Comparison of ENCODE assay signal across 8 cellular contexts in genomic region chr7:28093617-28094232, GRCh38.
A peak's percentile ranks its signal among the peaks of the same experiment; 100 is the strongest.
DNase-seq lines count a peak whose midpoint lies in the region; ATAC-seq, FAIRE-seq and TF ChIP-seq lines count a peak whose summit lies in the region.

No MANE protein-coding gene starts in this region.

- POLR2A ChIA-PET in activated B cell treated with CpG ODN at 0.5 μM for 24 hours (lab: Charles Lee) = interaction anchor here (1.5 kb wide), 1 partner anchor 33 kb away, joined by 3 read pairs; no protein-coding TSS in a partner anchor
- POLR2A ChIA-PET in H1 (lab: Charles Lee; ENCODE audit: partially characterized antibody) = interaction anchor here (0.8 to 1.3 kb wide), 2 partner anchors 32 to 61 kb away, joined by 3 read pairs; no protein-coding TSS in a partner anchor

- H3K9me3 Mint-ChIP-seq in activated B cell treated with CpG ODN at 0.5 μM for 24 hours = peaks cover 4% of the 10 kb centered on the region
- no peaks in the 10 kb centered on the region for H3K9me3 Mint-ChIP-seq in stimulated activated naive CD8-positive, alpha-beta T cell treated with anti-CD3 and anti-CD28 coated beads, Interleukin-15, amount 100 ng/mL, for 72 hours

- H3K27ac ChIP-seq in H1 (ENCODE audit: low read depth, low read length) = no peak overlapping the region

- H4K5ac ChIP-seq in H1 (ENCODE audit: insufficient read length, low read depth, low read length) = no peak overlapping the region

- no peak overlapping the region for H3K23ac ChIP-seq in H1 (ENCODE audit: insufficient read length)

- CTCF ChIA-PET in activated B cell treated with CpG ODN at 0.5 μM for 24 hours (lab: Charles Lee) = interaction anchor here (1.2 to 1.5 kb wide), 5 partner anchors 19 to 900 kb away, joined by 3 to 5 read pairs (median 3); no protein-coding TSS in a partner anchor
- CTCF ChIA-PET in H1 (lab: Charles Lee; ENCODE audit: partially characterized antibody) = interaction anchor here (0.6 to 10.9 kb wide), 31 partner anchors 10 to 1320 kb away, joined by 3 to 181 read pairs (median 5); no protein-coding TSS in a partner anchor

- no peaks in the 10 kb centered on the region for H3K27me3 Mint-ChIP-seq in activated B cell treated with CpG ODN at 0.5 μM for 24 hours
- no peaks in the 10 kb centered on the region for H3K27me3 Mint-ChIP-seq in stimulated activated naive CD8-positive, alpha-beta T cell treated with anti-CD3 and anti-CD28 coated beads, Interleukin-15, amount 100 ng/mL, for 72 hours

- no peak overlapping the region for H2BK15ac ChIP-seq in H1 (ENCODE audit: low read length)

- H3K4me3 Mint-ChIP-seq in activated B cell treated with CpG ODN at 0.5 μM for 24 hours = no peak overlapping the region
- no peak overlapping the region for H3K4me3 Mint-ChIP-seq in stimulated activated naive CD8-positive, alpha-beta T cell treated with anti-CD3 and anti-CD28 coated beads, Interleukin-15, amount 100 ng/mL, for 72 hours

- H3K27me3 ChIP-seq in H1 (replicated peaks in 1 of 4; ENCODE audit: control insufficient read depth in 3 of 4, extremely low read depth in 1 of 4, insufficient read depth in 3 of 4, low read length in 3 of 4) = no peaks in the 10 kb centered on the region

- no peak overlapping the region for H3K4me2 ChIP-seq in H1 (ENCODE audit: insufficient read depth in 1 of 2, low read depth in 2 of 2, low read length in 2 of 2)

- H2BK12ac ChIP-seq in H1 (ENCODE audit: low read depth, low read length) = no peak overlapping the region

- peaks cover 58% of the 10 kb centered on the region for H3K4me1 Mint-ChIP-seq in activated B cell treated with CpG ODN at 0.5 μM for 24 hours
- H3K4me1 Mint-ChIP-seq in stimulated activated naive CD8-positive, alpha-beta T cell treated with anti-CD3 and anti-CD28 coated beads, Interleukin-15, amount 100 ng/mL, for 72 hours = peaks cover 46% of the 10 kb centered on the region

- H3K14ac ChIP-seq in H1 (ENCODE audit: insufficient read length) = no peak overlapping the region

- no peaks in the 10 kb centered on the region; a peak in 1 of 4 replicates for H3K79me2 ChIP-seq in H1 (ENCODE audit: control insufficient read depth in 1 of 2, insufficient read depth in 2 of 2, low read length in 2 of 2)

- no peak overlapping the region for H3K4ac ChIP-seq in H1 (replicated peaks; ENCODE audit: insufficient read length, low read depth, low read length)

- no peak overlapping the region for H2BK20ac ChIP-seq in H1 (ENCODE audit: low read length)

- H2BK5ac ChIP-seq in H1 (ENCODE audit: low read depth, low read length) = no peak overlapping the region

- DNase-seq in activated effector memory CD4-positive, alpha-beta T cell treated with anti-CD3 and anti-CD28 coated beads, Interleukin-2, amount 50 U/mL, for 16 hours = peak; percentile 84
- no peak for DNase-seq in activated effector memory CD4-positive, alpha-beta T cell treated with Interleukin-2 at 50 U/mL for 16 hours
- DNase-seq in NCI-H2171 (lab: John Stamatoyannopoulos, UW) (peak; percentile 41), activated B cell treated with CpG ODN at 0.5 μM for 24 hours (peak; percentile 36), H1 (ENCODE audit: low read depth in 1 of 2, low spot score in 2 of 2) (peak; percentile 67 to 98), mucosa of gallbladder (ENCODE audit: low spot score) (peak; percentile 47)
- peak; percentile 36 to 62 for DNase-seq in stimulated activated naive CD8-positive, alpha-beta T cell treated with anti-CD3 and anti-CD28 coated beads, Interleukin-15, amount 100 ng/mL, for 72 hours

- peak; percentile 90 to 91 for TF ChIP-seq RAD21 in H1 (IDR thresholded peaks at IDR 0.05 in 1 of 2, conservative IDR thresholded peaks at IDR 0.05 in 1 of 2; ENCODE audit: low read depth in 2 of 2, low read length in 2 of 2)

- H4K20me1 ChIP-seq in H1 (replicated peaks in 1 of 2; ENCODE audit: control insufficient read depth in 1 of 2, insufficient read depth in 2 of 2, low read length in 2 of 2) = no peaks in the 10 kb centered on the region

- H4K8ac ChIP-seq in H1 (ENCODE audit: extremely low read depth, insufficient read depth, low read length) = no peak overlapping the region

- 55% methylated on average over 9 of the region's 9 CpGs; no CpG with 5 or more reads in 1 of the 2 experiments for WGBS in H1 (ENCODE audit: extremely low coverage in 1 of 2, insufficient coverage in 1 of 2, insufficient read length in 1 of 2, insufficient replicate concordance in 2 of 2, low coverage in 1 of 2, low lambda C conversion rate in 2 of 2, missing lambda C conversion rate in 1 of 2), 2 experiments

- peaks cover 33% of the 10 kb centered on the region for H3K36me3 Mint-ChIP-seq in activated B cell treated with CpG ODN at 0.5 μM for 24 hours (ENCODE audit: low read depth)

- TF ChIP-seq CTCF in activated B cell treated with CpG ODN at 0.5 μM for 24 hours (IDR thresholded peaks at IDR 0.05) (no peak), H1 (IDR thresholded peaks at IDR 0.05; ENCODE audit: control extremely low read depth in 1 of 3, insufficient read depth in 1 of 3, low read depth in 1 of 3, low read length in 3 of 3) (peak; percentile 52 to 93 (median 88))

- no peak overlapping the region for H4K91ac ChIP-seq in H1 (replicated peaks; ENCODE audit: insufficient read length, low read length)

- no peaks in the 10 kb centered on the region for H3K36me3 ChIP-seq in H1 (ENCODE audit: control insufficient read depth in 2 of 4, insufficient read depth in 4 of 4, low read length in 3 of 4)

- no peak overlapping the region for H3K18ac ChIP-seq in H1 (ENCODE audit: extremely low read depth, low read length)

- FAIRE-seq in H1 (lab: Jason Lieb, UNC) = peak; percentile 95

- H3K23me2 ChIP-seq in H1 (ENCODE audit: low read depth, low read length) = no peaks in the 10 kb centered on the region

- no peak overlapping the region for H3K56ac ChIP-seq in H1 (replicated peaks; ENCODE audit: insufficient read length, low read depth, low read length)

- TF ChIP-seq POLR2A in H1 (IDR thresholded peaks at IDR 0.05; ENCODE audit: control extremely low read depth in 1 of 2, low read depth in 2 of 2, low read length in 2 of 2) = no peak

- no peak overlapping the region for H3K9ac ChIP-seq in H1 (replicated peaks in 1 of 4; ENCODE audit: extremely low read depth in 1 of 4, low read depth in 3 of 4, low read length in 3 of 4)

- no peak overlapping the region for H3K27ac Mint-ChIP-seq in activated B cell treated with CpG ODN at 0.5 μM for 24 hours
- no peak overlapping the region for H3K27ac Mint-ChIP-seq in stimulated activated naive CD8-positive, alpha-beta T cell treated with anti-CD3 and anti-CD28 coated beads, Interleukin-15, amount 100 ng/mL, for 72 hours

- intact Hi-C loops in activated B cell treated with CpG ODN at 0.5 μM for 24 hours (cut with micrococcal nuclease) = no loop called here

- no peaks in the 10 kb centered on the region for H3K9me3 ChIP-seq in H1 (ENCODE audit: insufficient read depth in 2 of 2, low read depth in 1 of 2, low read length in 1 of 2)

- no peak overlapping the region for H2AK5ac ChIP-seq in H1 (ENCODE audit: low read depth, low read length)

- no peak overlapping the region for H2BK120ac ChIP-seq in H1 (replicated peaks; ENCODE audit: low read depth, low read length)

- H3K4me3 ChIP-seq in H1 (ENCODE audit: extremely low read depth in 1 of 4, insufficient read depth in 2 of 4, low read depth in 3 of 4, low read length in 4 of 4) = no peak overlapping the region

- TF ChIP-seq EP300 in H1 (IDR thresholded peaks at IDR 0.05; ENCODE audit: borderline replicate concordance in 1 of 2, low read depth in 2 of 2, low read length in 2 of 2) = no peak

- peaks cover 2% of the 10 kb centered on the region; the same call in 1 of the 2 replicates for H3K79me1 ChIP-seq in H1 (ENCODE audit: low read depth, low read length)

- no peak for ATAC-seq in activated B cell treated with CpG ODN at 0.5 μM for 24 hours (ENCODE audit: low read depth)
- peak; percentile 42 for ATAC-seq in stimulated activated naive CD8-positive, alpha-beta T cell treated with anti-CD3 and anti-CD28 coated beads, Interleukin-15, amount 100 ng/mL, for 72 hours
- no peak for ATAC-seq in HG03097 (IDR thresholded peaks at IDR 0.05; ENCODE audit: low FRiP score, unreplicated experiment)

- H2AFZ ChIP-seq in H1 (ENCODE audit: low read length) = no peak overlapping the region

- peaks cover 0 to 3% (median 2%) of the 10 kb centered on the region in 4 experiments; a peak in 4 of 7 replicates for H3K4me1 ChIP-seq in H1 (replicated peaks in 1 of 4; ENCODE audit: control insufficient read depth in 3 of 4, insufficient read depth in 4 of 4, low read length in 3 of 4)

TF ChIP-seq in H1, 55 proteins besides CTCF, POLR2A, EP300 and RAD21:
- TF ChIP-seq SP4 (IDR thresholded peaks at IDR 0.05; ENCODE audit: low read length) (0 out of 2 replicates have a peak, but pooled peaks have one; percentile 23), ZNF274 (IDR thresholded peaks at IDR 0.05; ENCODE audit: borderline replicate concordance, extremely low read depth, low read length) (no peak), RNF2 (IDR thresholded peaks at IDR 0.05; ENCODE audit: borderline replicate concordance, low read depth, low read length, missing control alignments, poor library complexity, severe bottlenecking) (no peak), TEAD4 (IDR thresholded peaks at IDR 0.05; ENCODE audit: low read depth, low read length) (0 out of 2 replicates have a peak, but pooled peaks have one; percentile 20), NRF1 (IDR thresholded peaks at IDR 0.05; ENCODE audit: low read depth, low read length) (no peak), POLR2AphosphoS5 (IDR thresholded peaks at IDR 0.05; ENCODE audit: low read depth, low read length) (no peak)
TF ChIP-seq in H1: peak in this region for 2.
